Comparison of ENCODE assay signal across 13 cellular contexts in genomic region chr6:136608991-136609390, GRCh38. TPM values are rescaled to one million over a fixed set of nuclear protein-coding genes. Genes with fewer than 3 reads are reported as not detected.
DNase-seq lines count a peak whose midpoint lies in the region; ATAC-seq and TF ChIP-seq lines count a peak whose summit lies in the region.
"Had no signal": no experiment of that assay in that cellular context is flagged by ENCODE, and none has a peak within 500 bp of the region (broad histone marks: within the 10 kb centered on the region; RNA-seq: fewer than 3 reads in every experiment).

No MANE protein-coding gene starts in this region.

- no peak overlapping the region for H3K4me3 ChIP-seq in AG04450 (ENCODE audit: low read depth, low read length)
- H3K4me3 ChIP-seq in muscle layer of duodenum (ENCODE audit: low read depth in 1 of 2, low read length in 2 of 2), result no peak overlapping the region

- in situ Hi-C loops in GM13976 (cut with MboI; ENCODE audit: low sequenced_read_pairs, unreplicated experiment), result no loop called here

- peak; percentile 67 for DNase-seq in AG04450 (ENCODE audit: low read depth, low spot score)
- DNase-seq in NCI-H226, result peak; percentile 73
- no peak for DNase-seq in chondrocyte (ENCODE audit: low spot score)
- DNase-seq in NCI-H446 treated with DMSO at 0.1 percent for 48 hours (lab: John Stamatoyannopoulos, UW), result no peak
- DNase-seq in T-helper 1 cell, result no peak
- DNase-seq in GM13976 (ENCODE audit: low spot score), result no peak
- DNase-seq: activated CD4-positive, alpha-beta memory T cell treated with anti-CD3 and anti-CD28 coated beads, Interleukin-2, amount 10 ng/mL, durations not matched to agents 7 days and 5 days; BE2C; MM.1S had no signal

- H3K27ac Mint-ChIP-seq in chondrocyte (ENCODE audit: unreplicated experiment), result peak overlapping the region; percentile 87
- H3K27ac Mint-ChIP-seq: activated CD4-positive, alpha-beta memory T cell treated with anti-CD3 and anti-CD28 coated beads, Interleukin-2, amount 10 ng/mL, durations not matched to agents 7 days and 5 days; activated naive CD4-positive, alpha-beta T cell treated with anti-CD3 and anti-CD28 coated beads, Interleukin-2, amount 50 U/mL, for 24 hours had no signal

- CTCF ChIA-PET in AG04450 (lab: Charles Lee), result interaction anchor here (1.2 to 2.0 kb wide), 2 partner anchors 15 to 22 kb away, joined by 3 to 4 read pairs; no protein-coding TSS in a partner anchor

- H3K36me3 ChIP-seq in muscle layer of duodenum (ENCODE audit: control insufficient read depth in 1 of 2, insufficient read depth in 2 of 2, low read length in 2 of 2), result peaks cover 0 to 9% of the 10 kb centered on the region in 2 donors

- H3K9me3 ChIP-seq in AG04450 (ENCODE audit: control insufficient read depth, insufficient read depth, low read length) (no peaks in the 10 kb centered on the region), muscle layer of duodenum (ENCODE audit: control insufficient read depth in 1 of 2, low read length in 2 of 2) (no peaks in the 10 kb centered on the region)
- H3K9me3 ChIP-seq: BE2C had no signal

- H3K36me3 Mint-ChIP-seq in chondrocyte (ENCODE audit: low read depth), result no peaks in the 10 kb centered on the region

- H3K27me3 ChIP-seq in AG04450 (ENCODE audit: control insufficient read depth, insufficient read depth, low read length) (no peaks in the 10 kb centered on the region), muscle layer of duodenum (ENCODE audit: low read depth, low read length) (no peaks in the 10 kb centered on the region)
- H3K27me3 ChIP-seq: BE2C had no signal

- H3K9me3 Mint-ChIP-seq in chondrocyte (ENCODE audit: low read depth), result no peaks in the 10 kb centered on the region
- H3K9me3 Mint-ChIP-seq: activated CD4-positive, alpha-beta memory T cell treated with anti-CD3 and anti-CD28 coated beads, Interleukin-2, amount 10 ng/mL, durations not matched to agents 7 days and 5 days; activated naive CD4-positive, alpha-beta T cell treated with anti-CD3 and anti-CD28 coated beads, Interleukin-2, amount 50 U/mL, for 24 hours had no signal

- peaks cover 56% of the 10 kb centered on the region for H3K4me1 Mint-ChIP-seq in chondrocyte (ENCODE audit: low read depth)

- POLR2A ChIA-PET in AG04450 (lab: Yijun Ruan, JAX), result interaction anchor here (0.5 kb wide), 1 partner anchor 379 kb away, joined by 7 read pairs; no protein-coding TSS in a partner anchor

- TF ChIP-seq CTCF in AG04450 (IDR thresholded peaks at IDR 0.05; ENCODE audit: low read depth, low read length) (no peak), chondrocyte (IDR thresholded peaks at IDR 0.05) (no peak), GM13976 (IDR thresholded peaks at IDR 0.05; ENCODE audit: borderline replicate concordance, control extremely low read depth, extremely low read depth, insufficient read depth, missing control alignments) (no peak)

- no peak overlapping the region for H3K4me3 Mint-ChIP-seq in chondrocyte (ENCODE audit: unreplicated experiment)
- H3K4me3 Mint-ChIP-seq: activated CD4-positive, alpha-beta memory T cell treated with anti-CD3 and anti-CD28 coated beads, Interleukin-2, amount 10 ng/mL, durations not matched to agents 7 days and 5 days; activated naive CD4-positive, alpha-beta T cell treated with anti-CD3 and anti-CD28 coated beads, Interleukin-2, amount 50 U/mL, for 24 hours had no signal

- H3K27ac ChIP-seq in AG04450 (ENCODE audit: low read depth, low read length) (peak overlapping the region; percentile 84), muscle layer of duodenum (ENCODE audit: low read length) (peak overlapping the region; percentile 12)
- H3K27ac ChIP-seq: parathyroid adenoma had no signal

- H3K4me1 ChIP-seq in muscle layer of duodenum (ENCODE audit: control insufficient read depth in 1 of 2, insufficient read depth in 2 of 2, low read length in 2 of 2), result peaks cover 0 to 7% of the 10 kb centered on the region in 2 donors
- H3K4me1 ChIP-seq: parathyroid adenoma had no signal

- H3K27me3 Mint-ChIP-seq in chondrocyte (ENCODE audit: low read depth), result no peaks in the 10 kb centered on the region
- H3K27me3 Mint-ChIP-seq: activated CD4-positive, alpha-beta memory T cell treated with anti-CD3 and anti-CD28 coated beads, Interleukin-2, amount 10 ng/mL, durations not matched to agents 7 days and 5 days; activated naive CD4-positive, alpha-beta T cell treated with anti-CD3 and anti-CD28 coated beads, Interleukin-2, amount 50 U/mL, for 24 hours had no signal

- no peak for ATAC-seq in GM21576 (IDR thresholded peaks at IDR 0.05; ENCODE audit: unreplicated experiment)

RNA-seq across cellular contexts. Expression of gene MAP7, which starts 58.8 kb away (rescaled TPM):
- 0.29 and 0.30 TPM in 2 replicates for polyA plus RNA-seq in AG04450 (2011; rRNA removed)
- 0.18 and 0.26 TPM in 2 replicates for polyA minus RNA-seq in AG04450 (2011; rRNA and poly(A)+ RNA removed)
- 0.17 to 1.1 TPM (median 0.77 TPM) in 3 replicates for total RNA-seq in chondrocyte

Comparison
In these comparisons a context has a peak if more than half of its experiments do, and no peak if none do; other contexts are left out.
1. DNase-seq: peak in AG04450 (single experiment) and NCI-H226 (single experiment); none in chondrocyte (single experiment), NCI-H446 treated with DMSO at 0.1 percent for 48 hours (single experiment), T-helper 1 cell (0 of 5) and GM13976 (single experiment).